1 cellular context compared by ENCODE assay signal in the genomic region with DNA sequence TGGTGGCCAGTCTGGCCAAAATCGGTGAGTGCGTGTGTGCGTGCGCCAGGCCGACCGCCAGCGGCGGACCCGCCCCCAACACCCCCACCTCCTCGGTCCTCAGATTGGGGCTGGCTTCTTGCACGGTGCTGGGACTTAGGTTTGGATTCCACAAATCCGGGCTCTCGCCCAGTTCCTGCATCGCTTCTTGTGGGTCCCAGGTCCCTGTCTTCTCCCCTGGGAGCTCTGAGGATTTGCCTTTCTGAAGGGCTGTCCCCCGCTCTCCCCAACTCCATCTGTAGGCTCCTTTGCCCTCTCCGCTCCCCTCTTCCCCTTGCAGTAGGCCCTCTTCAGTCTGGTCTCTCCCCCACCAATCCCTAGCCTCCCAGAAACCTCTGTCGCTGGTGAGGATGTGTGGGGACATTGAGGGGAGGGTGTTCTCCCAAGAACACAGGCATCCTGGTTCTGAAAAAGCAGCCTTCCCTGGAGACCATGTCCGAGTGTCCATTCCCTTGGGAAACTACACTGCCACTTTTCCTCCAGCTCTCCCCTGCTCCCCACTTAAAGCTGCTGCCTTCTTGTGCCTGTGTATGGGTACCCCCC.
TF ChIP-seq lines count a peak whose summit lies in the region.

No MANE protein-coding gene starts in this region.

TF ChIP-seq in HepG2, 621 proteins besides CTCF, POLR2A, EP300 and RAD21 (continues in another document):
- TF ChIP-seq KLF6 (CRISPR knock-in tag; IDR thresholded peaks at IDR 0.05) (no peak), ZNF891 (CRISPR knock-in tag; IDR thresholded peaks at IDR 0.05) (0 out of 2 replicates have a peak, but pooled peaks have one; percentile 49), ZBTB38 (CRISPR knock-in tag; IDR thresholded peaks at IDR 0.05) (peak; percentile 16; the same call in 1 of the 2 replicates), ZNF746 (CRISPR knock-in tag; IDR thresholded peaks at IDR 0.05) (no peak), ZNF607 (CRISPR knock-in tag; IDR thresholded peaks at IDR 0.05; ENCODE audit: borderline replicate concordance) (peak; percentile 27; the same call in 1 of the 2 replicates), ZNF20 (CRISPR knock-in tag; IDR thresholded peaks at IDR 0.05) (no peak), MIER3 (CRISPR knock-in tag; IDR thresholded peaks at IDR 0.05; ENCODE audit: borderline replicate concordance) (no peak), PHF8 (CRISPR knock-in tag; IDR thresholded peaks at IDR 0.05) (0 out of 2 replicates have a peak, but pooled peaks have one; percentile 44), SMYD3 (CRISPR knock-in tag; IDR thresholded peaks at IDR 0.05) (no peak), NRL (CRISPR knock-in tag; IDR thresholded peaks at IDR 0.05; ENCODE audit: borderline replicate concordance) (no peak), HNRNPL (IDR thresholded peaks at IDR 0.05; ENCODE audit: low read depth, low read length) (0 out of 2 replicates have a peak, but pooled peaks have one; percentile 30), EED (CRISPR knock-in tag; IDR thresholded peaks at IDR 0.05) (peak; percentile 74; the same call in 1 of the 2 replicates), ZFX (CRISPR knock-in tag; IDR thresholded peaks at IDR 0.05; ENCODE audit: low read depth) (0 out of 2 replicates have a peak, but pooled peaks have one; percentile 28), ZNF292 (CRISPR knock-in tag; IDR thresholded peaks at IDR 0.05; ENCODE audit: borderline replicate concordance, low read depth) (0 out of 2 replicates have a peak, but pooled peaks have one; percentile 18), JUND (CRISPR knock-in tag; IDR thresholded peaks at IDR 0.05) (no peak), ETV5 (CRISPR knock-in tag; IDR thresholded peaks at IDR 0.05; ENCODE audit: borderline replicate concordance) (0 out of 2 replicates have a peak, but pooled peaks have one; percentile 10), IKZF4 (CRISPR knock-in tag; IDR thresholded peaks at IDR 0.05; ENCODE audit: borderline replicate concordance, low read depth, not compliant biosample characterization) (no peak), ZNF781 (CRISPR knock-in tag; IDR thresholded peaks at IDR 0.05; ENCODE audit: borderline replicate concordance, not compliant biosample characterization) (peak; percentile 45)
- TF ChIP-seq, protein P1, sequence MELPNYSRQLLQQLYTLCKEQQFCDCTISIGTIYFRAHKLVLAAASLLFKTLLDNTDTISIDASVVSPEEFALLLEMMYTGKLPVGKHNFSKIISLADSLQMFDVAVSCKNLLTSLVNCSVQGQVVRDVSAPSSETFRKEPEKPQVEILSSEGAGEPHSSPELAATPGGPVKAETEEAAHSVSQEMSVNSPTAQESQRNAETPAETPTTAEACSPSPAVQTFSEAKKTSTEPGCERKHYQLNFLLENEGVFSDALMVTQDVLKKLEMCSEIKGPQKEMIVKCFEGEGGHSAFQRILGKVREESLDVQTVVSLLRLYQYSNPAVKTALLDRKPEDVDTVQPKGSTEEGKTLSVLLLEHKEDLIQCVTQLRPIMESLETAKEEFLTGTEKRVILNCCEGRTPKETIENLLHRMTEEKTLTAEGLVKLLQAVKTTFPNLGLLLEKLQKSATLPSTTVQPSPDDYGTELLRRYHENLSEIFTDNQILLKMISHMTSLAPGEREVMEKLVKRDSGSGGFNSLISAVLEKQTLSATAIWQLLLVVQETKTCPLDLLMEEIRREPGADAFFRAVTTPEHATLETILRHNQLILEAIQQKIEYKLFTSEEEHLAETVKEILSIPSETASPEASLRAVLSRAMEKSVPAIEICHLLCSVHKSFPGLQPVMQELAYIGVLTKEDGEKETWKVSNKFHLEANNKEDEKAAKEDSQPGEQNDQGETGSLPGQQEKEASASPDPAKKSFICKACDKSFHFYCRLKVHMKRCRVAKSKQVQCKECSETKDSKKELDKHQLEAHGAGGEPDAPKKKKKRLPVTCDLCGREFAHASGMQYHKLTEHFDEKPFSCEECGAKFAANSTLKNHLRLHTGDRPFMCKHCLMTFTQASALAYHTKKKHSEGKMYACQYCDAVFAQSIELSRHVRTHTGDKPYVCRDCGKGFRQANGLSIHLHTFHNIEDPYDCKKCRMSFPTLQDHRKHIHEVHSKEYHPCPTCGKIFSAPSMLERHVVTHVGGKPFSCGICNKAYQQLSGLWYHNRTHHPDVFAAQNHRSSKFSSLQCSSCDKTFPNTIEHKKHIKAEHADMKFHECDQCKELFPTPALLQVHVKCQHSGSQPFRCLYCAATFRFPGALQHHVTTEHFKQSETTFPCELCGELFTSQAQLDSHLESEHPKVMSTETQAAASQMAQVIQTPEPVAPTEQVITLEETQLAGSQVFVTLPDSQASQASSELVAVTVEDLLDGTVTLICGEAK (IDR thresholded peaks at IDR 0.05) = no peak
- TF ChIP-seq, protein P1 (CRISPR knock-in tag; IDR thresholded peaks at IDR 0.05) = 0 out of 2 replicates have a peak, but pooled peaks have one; percentile 13
- TF ChIP-seq, protein P2, sequence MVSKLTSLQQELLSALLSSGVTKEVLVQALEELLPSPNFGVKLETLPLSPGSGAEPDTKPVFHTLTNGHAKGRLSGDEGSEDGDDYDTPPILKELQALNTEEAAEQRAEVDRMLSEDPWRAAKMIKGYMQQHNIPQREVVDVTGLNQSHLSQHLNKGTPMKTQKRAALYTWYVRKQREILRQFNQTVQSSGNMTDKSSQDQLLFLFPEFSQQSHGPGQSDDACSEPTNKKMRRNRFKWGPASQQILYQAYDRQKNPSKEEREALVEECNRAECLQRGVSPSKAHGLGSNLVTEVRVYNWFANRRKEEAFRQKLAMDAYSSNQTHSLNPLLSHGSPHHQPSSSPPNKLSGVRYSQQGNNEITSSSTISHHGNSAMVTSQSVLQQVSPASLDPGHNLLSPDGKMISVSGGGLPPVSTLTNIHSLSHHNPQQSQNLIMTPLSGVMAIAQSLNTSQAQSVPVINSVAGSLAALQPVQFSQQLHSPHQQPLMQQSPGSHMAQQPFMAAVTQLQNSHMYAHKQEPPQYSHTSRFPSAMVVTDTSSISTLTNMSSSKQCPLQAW (CRISPR knock-in tag; IDR thresholded peaks at IDR 0.05) = 0 out of 2 replicates have a peak, but pooled peaks have one; percentile 23
- TF ChIP-seq, protein P3, sequence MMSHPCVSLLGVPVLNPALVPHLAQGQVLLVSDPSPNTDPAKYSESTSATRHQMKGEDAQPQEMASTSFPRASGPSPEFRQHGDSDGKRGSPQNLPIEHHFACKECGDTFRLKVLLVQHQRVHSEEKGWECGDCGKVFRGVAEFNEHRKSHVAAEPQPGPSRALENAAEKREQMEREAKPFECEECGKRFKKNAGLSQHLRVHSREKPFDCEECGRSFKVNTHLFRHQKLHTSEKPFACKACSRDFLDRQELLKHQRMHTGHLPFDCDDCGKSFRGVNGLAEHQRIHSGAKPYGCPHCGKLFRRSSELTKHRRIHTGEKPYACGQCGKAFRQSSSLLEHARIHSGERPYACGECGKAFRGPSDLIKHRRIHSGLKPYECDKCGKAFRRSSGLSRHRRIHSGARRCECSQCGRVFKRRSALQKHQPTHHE (CRISPR knock-in tag; IDR thresholded peaks at IDR 0.05; ENCODE audit: borderline replicate concordance) = no peak
- TF ChIP-seq, protein P4, sequence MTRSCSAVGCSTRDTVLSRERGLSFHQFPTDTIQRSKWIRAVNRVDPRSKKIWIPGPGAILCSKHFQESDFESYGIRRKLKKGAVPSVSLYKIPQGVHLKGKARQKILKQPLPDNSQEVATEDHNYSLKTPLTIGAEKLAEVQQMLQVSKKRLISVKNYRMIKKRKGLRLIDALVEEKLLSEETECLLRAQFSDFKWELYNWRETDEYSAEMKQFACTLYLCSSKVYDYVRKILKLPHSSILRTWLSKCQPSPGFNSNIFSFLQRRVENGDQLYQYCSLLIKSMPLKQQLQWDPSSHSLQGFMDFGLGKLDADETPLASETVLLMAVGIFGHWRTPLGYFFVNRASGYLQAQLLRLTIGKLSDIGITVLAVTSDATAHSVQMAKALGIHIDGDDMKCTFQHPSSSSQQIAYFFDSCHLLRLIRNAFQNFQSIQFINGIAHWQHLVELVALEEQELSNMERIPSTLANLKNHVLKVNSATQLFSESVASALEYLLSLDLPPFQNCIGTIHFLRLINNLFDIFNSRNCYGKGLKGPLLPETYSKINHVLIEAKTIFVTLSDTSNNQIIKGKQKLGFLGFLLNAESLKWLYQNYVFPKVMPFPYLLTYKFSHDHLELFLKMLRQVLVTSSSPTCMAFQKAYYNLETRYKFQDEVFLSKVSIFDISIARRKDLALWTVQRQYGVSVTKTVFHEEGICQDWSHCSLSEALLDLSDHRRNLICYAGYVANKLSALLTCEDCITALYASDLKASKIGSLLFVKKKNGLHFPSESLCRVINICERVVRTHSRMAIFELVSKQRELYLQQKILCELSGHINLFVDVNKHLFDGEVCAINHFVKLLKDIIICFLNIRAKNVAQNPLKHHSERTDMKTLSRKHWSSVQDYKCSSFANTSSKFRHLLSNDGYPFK (CRISPR knock-in tag; IDR thresholded peaks at IDR 0.05; ENCODE audit: borderline replicate concordance) = peak; percentile 22; the same call in 1 of the 2 replicates
- TF ChIP-seq, protein P5, sequence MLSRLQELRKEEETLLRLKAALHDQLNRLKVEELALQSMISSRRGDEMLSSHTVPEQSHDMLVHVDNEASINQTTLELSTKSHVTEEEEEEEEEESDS (CRISPR knock-in tag; IDR thresholded peaks at IDR 0.05; ENCODE audit: borderline replicate concordance) = no peak
- TF ChIP-seq, protein P6, sequence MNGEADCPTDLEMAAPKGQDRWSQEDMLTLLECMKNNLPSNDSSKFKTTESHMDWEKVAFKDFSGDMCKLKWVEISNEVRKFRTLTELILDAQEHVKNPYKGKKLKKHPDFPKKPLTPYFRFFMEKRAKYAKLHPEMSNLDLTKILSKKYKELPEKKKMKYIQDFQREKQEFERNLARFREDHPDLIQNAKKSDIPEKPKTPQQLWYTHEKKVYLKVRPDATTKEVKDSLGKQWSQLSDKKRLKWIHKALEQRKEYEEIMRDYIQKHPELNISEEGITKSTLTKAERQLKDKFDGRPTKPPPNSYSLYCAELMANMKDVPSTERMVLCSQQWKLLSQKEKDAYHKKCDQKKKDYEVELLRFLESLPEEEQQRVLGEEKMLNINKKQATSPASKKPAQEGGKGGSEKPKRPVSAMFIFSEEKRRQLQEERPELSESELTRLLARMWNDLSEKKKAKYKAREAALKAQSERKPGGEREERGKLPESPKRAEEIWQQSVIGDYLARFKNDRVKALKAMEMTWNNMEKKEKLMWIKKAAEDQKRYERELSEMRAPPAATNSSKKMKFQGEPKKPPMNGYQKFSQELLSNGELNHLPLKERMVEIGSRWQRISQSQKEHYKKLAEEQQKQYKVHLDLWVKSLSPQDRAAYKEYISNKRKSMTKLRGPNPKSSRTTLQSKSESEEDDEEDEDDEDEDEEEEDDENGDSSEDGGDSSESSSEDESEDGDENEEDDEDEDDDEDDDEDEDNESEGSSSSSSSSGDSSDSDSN (CRISPR knock-in tag; IDR thresholded peaks at IDR 0.05) = peak; percentile 8; the same call in 1 of the 2 replicates
- TF ChIP-seq, protein P7, sequence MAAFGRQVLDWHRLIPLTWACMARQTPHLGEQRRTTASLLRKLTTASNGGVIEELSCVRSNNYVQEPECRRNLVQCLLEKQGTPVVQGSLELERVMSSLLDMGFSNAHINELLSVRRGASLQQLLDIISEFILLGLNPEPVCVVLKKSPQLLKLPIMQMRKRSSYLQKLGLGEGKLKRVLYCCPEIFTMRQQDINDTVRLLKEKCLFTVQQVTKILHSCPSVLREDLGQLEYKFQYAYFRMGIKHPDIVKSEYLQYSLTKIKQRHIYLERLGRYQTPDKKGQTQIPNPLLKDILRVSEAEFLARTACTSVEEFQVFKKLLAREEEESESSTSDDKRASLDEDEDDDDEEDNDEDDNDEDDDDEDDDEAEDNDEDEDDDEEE (CRISPR knock-in tag; IDR thresholded peaks at IDR 0.05) = 0 out of 2 replicates have a peak, but pooled peaks have one; percentile 47
- TF ChIP-seq, protein P8, sequence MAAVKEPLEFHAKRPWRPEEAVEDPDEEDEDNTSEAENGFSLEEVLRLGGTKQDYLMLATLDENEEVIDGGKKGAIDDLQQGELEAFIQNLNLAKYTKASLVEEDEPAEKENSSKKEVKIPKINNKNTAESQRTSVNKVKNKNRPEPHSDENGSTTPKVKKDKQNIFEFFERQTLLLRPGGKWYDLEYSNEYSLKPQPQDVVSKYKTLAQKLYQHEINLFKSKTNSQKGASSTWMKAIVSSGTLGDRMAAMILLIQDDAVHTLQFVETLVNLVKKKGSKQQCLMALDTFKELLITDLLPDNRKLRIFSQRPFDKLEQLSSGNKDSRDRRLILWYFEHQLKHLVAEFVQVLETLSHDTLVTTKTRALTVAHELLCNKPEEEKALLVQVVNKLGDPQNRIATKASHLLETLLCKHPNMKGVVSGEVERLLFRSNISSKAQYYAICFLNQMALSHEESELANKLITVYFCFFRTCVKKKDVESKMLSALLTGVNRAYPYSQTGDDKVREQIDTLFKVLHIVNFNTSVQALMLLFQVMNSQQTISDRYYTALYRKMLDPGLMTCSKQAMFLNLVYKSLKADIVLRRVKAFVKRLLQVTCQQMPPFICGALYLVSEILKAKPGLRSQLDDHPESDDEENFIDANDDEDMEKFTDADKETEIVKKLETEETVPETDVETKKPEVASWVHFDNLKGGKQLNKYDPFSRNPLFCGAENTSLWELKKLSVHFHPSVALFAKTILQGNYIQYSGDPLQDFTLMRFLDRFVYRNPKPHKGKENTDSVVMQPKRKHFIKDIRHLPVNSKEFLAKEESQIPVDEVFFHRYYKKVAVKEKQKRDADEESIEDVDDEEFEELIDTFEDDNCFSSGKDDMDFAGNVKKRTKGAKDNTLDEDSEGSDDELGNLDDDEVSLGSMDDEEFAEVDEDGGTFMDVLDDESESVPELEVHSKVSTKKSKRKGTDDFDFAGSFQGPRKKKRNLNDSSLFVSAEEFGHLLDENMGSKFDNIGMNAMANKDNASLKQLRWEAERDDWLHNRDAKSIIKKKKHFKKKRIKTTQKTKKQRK (IDR thresholded peaks at IDR 0.05; ENCODE audit: low read length) = no peak
